ENCODE assay signal across 9 cellular contexts in genomic region chr10:102122450-102122849, GRCh38. TPM values are rescaled to one million over a fixed set of nuclear protein-coding genes. Genes with fewer than 3 reads are reported as not detected.
A peak's percentile ranks its signal among the peaks of the same experiment; 100 is the strongest.
DNase-seq lines count a peak whose midpoint lies in the region; ATAC-seq and TF ChIP-seq lines count a peak whose summit lies in the region.
"Had no signal": no experiment of that assay in that cellular context is flagged by ENCODE, and none has a peak within 500 bp of the region (broad histone marks: within the 10 kb centered on the region; RNA-seq: fewer than 3 reads in every experiment).

No MANE protein-coding gene starts in this region.

- H3K4me3 Mint-ChIP-seq in GM23338 (peak overlapping the region; percentile 93), mesothelial cell of epicardium (no peak overlapping the region)

- no peaks in the 10 kb centered on the region for H3K36me3 ChIP-seq in GM23338 (ENCODE audit: insufficient read depth)
- H3K36me3 ChIP-seq in ascending aorta: no peaks in the 10 kb centered on the region
- no peaks in the 10 kb centered on the region for H3K36me3 ChIP-seq in tibial artery

- intact Hi-C loops in ascending aorta (cut with DNase I): loop anchor here (5.0 to 10.0 kb wide), 3 partner anchors 305 to 1938 kb away; partner anchors contain the start of genes BLOC1S2, ERLIN1 and OGA
- intact Hi-C loops in tibial artery (cut with DNase I; ENCODE audit: low total_unique reads): no loop called here

- no peaks in the 10 kb centered on the region for H3K9me3 Mint-ChIP-seq in GM23338
- H3K9me3 Mint-ChIP-seq in mesothelial cell of epicardium: no peaks in the 10 kb centered on the region

- 0 out of 3 replicates have a peak, but pooled peaks cover 3% of the 10 kb centered on the region for H3K36me3 Mint-ChIP-seq in GM23338 (ENCODE audit: low read depth)
- H3K36me3 Mint-ChIP-seq in mesothelial cell of epicardium: no peaks in the 10 kb centered on the region

- H2AFZ ChIP-seq in GM23338: no peak overlapping the region

- H3K4me2 ChIP-seq in GM23338: peak overlapping the region; percentile 80

- H3K27ac Mint-ChIP-seq in GM23338 (peak overlapping the region; percentile 99), mesothelial cell of epicardium (peak overlapping the region; percentile 78)

- peaks cover 9% of the 10 kb centered on the region; the same call in 1 of the 2 replicates for H3F3A ChIP-seq in GM23338 (replicated peaks; ENCODE audit: low read depth)

- H3K4me1 ChIP-seq in GM23338 (ENCODE audit: insufficient read depth) (peaks cover 32% of the 10 kb centered on the region), ascending aorta (peaks cover 15 to 18% of the 10 kb centered on the region in 2 donors), tibial artery (peaks cover 0 to 34% (median 27%) of the 10 kb centered on the region in 4 donors)

- no peaks in the 10 kb centered on the region for H3K9me3 ChIP-seq in ascending aorta
- no peaks in the 10 kb centered on the region for H3K9me3 ChIP-seq in tibial artery

- no peaks in the 10 kb centered on the region for H3K9me2 ChIP-seq in GM23338 (ENCODE audit: insufficient read depth)

- TF ChIP-seq CTCF in GM23338 (conservative IDR thresholded peaks at IDR 0.05; ENCODE audit: low read depth in 2 of 2): no peak
- TF ChIP-seq CTCF in ascending aorta (IDR thresholded peaks at IDR 0.05): no peak
- no peak for TF ChIP-seq CTCF in mesothelial cell of epicardium (IDR thresholded peaks at IDR 0.05; ENCODE audit: unreplicated experiment)
- no peak for TF ChIP-seq CTCF in tibial artery (IDR thresholded peaks at IDR 0.05)
- no peak for TF ChIP-seq CTCF in GM13976 (IDR thresholded peaks at IDR 0.05; ENCODE audit: borderline replicate concordance, control extremely low read depth, extremely low read depth, insufficient read depth, missing control alignments)

- H3K4me3 ChIP-seq in GM23338 (peak overlapping the region; percentile 95), ascending aorta (no peak overlapping the region), tibial artery (no peak overlapping the region)

- peaks cover 24% of the 10 kb centered on the region for H3K79me2 ChIP-seq in GM23338 (replicated peaks; ENCODE audit: insufficient read depth)

- H3K27ac ChIP-seq in GM23338 (ENCODE audit: low read depth): peak overlapping the region; percentile 100
- H3K27ac ChIP-seq in ascending aorta: peak overlapping the region; percentile 98 to 100
- H3K27ac ChIP-seq in tibial artery: peak overlapping the region; percentile 96 to 99

- in situ Hi-C loops in GM13976 (cut with MboI; ENCODE audit: low sequenced_read_pairs, unreplicated experiment): no loop called here

- H3K27me3 Mint-ChIP-seq in GM23338 (ENCODE audit: insufficient read depth, low read depth, poor library complexity): peaks cover 20% of the 10 kb centered on the region
- H3K27me3 Mint-ChIP-seq in mesothelial cell of epicardium (ENCODE audit: low read depth): no peaks in the 10 kb centered on the region

- ATAC-seq in GM23338 (no peak), GM21526 (IDR thresholded peaks at IDR 0.05; ENCODE audit: low FRiP score, unreplicated experiment) (no peak)

- no peaks in the 10 kb centered on the region for H4K20me1 ChIP-seq in GM23338 (replicated peaks; ENCODE audit: insufficient read depth)

- H3K4me1 Mint-ChIP-seq in GM23338 (peaks cover 39% of the 10 kb centered on the region), mesothelial cell of epicardium (peaks cover 39% of the 10 kb centered on the region)

- DNase-seq in GM23338 (ENCODE audit: low spot score) (no peak), ascending aorta (ENCODE audit: low spot score in 2 of 2) (no peak), mesothelial cell of epicardium (ENCODE audit: low spot score in 2 of 2, unreplicated experiment in 2 of 2) (no peak), tibial artery (no peak), GM13976 (ENCODE audit: low spot score) (no peak), SW 1271 (lab: John Stamatoyannopoulos, UW) (no peak)
- DNase-seq: NCI-H1092; stimulated activated CD4-positive, alpha-beta T cell treated with anti-CD3 and anti-CD28 coated beads, Interleukin-1b, Interleukin-23, amount 100 ng/mL, for 48 hours had no signal

- H3K27me3 ChIP-seq in GM23338 (ENCODE audit: insufficient read depth): no peaks in the 10 kb centered on the region
- no peaks in the 10 kb centered on the region for H3K27me3 ChIP-seq in ascending aorta
- no peaks in the 10 kb centered on the region for H3K27me3 ChIP-seq in tibial artery

TF ChIP-seq in GM23338, 12 proteins besides CTCF, POLR2A, EP300 and RAD21 (continues in another document):
- TF ChIP-seq ZNF331 (CRISPR knock-in tag; IDR thresholded peaks at IDR 0.05; ENCODE audit: low read depth): no peak
- no peak for TF ChIP-seq ETS1 (IDR thresholded peaks at IDR 0.05)
- no peak for TF ChIP-seq JUNB (IDR thresholded peaks at IDR 0.05; ENCODE audit: unreplicated experiment)
- no peak for TF ChIP-seq NANOG (IDR thresholded peaks at IDR 0.05; ENCODE audit: borderline replicate concordance)

RNA-seq across cellular contexts. Expression of gene LDB1, which starts 2.3 kb away (rescaled TPM):
- total RNA-seq in GM23338 (2014; rRNA removed; shearing (Covaris generic)): 52.9 and 69.3 TPM in 2 replicates
- polyA plus RNA-seq in GM23338 (2016; fragmentation: Nextera tagmentation; extraction: Ambion mirVana): 16.3 and 19.4 TPM in 2 replicates
- total RNA-seq in ascending aorta: 29.8 TPM
- total RNA-seq in mesothelial cell of epicardium: 178 to 185 TPM (median 183 TPM) in 3 replicates

RNA-seq across cellular contexts. Expression of gene PPRC1, which starts 10.4 kb away (rescaled TPM):
- 67.5 and 70.1 TPM in 2 replicates for total RNA-seq in GM23338 (2014; rRNA removed; shearing (Covaris generic))
- polyA plus RNA-seq in GM23338 (2016; fragmentation: Nextera tagmentation; extraction: Ambion mirVana): 41.1 and 43.2 TPM in 2 replicates
- total RNA-seq in ascending aorta: 30.7 TPM
- 62.6 to 65.0 TPM (median 64.9 TPM) in 3 replicates for total RNA-seq in mesothelial cell of epicardium

RNA-seq across cellular contexts. Expression of gene NOLC1, which starts 29.7 kb away (rescaled TPM):
- total RNA-seq in GM23338 (2014; rRNA removed; shearing (Covaris generic)): 145 and 178 TPM in 2 replicates
- 118 and 126 TPM in 2 replicates for polyA plus RNA-seq in GM23338 (2016; fragmentation: Nextera tagmentation; extraction: Ambion mirVana)
- total RNA-seq in ascending aorta (33.3 TPM), mesothelial cell of epicardium (65.5 to 75.2 TPM (median 69.9 TPM) in 3 replicates)

RNA-seq across cellular contexts. Expression of gene HPS6, which starts 57.3 kb away (rescaled TPM):
- 20.3 and 28.7 TPM in 2 replicates for total RNA-seq in GM23338 (2014; rRNA removed; shearing (Covaris generic))
- 4.2 and 4.3 TPM in 2 replicates for polyA plus RNA-seq in GM23338 (2016; fragmentation: Nextera tagmentation; extraction: Ambion mirVana)
- total RNA-seq in ascending aorta: 39.9 TPM
- total RNA-seq in mesothelial cell of epicardium: 14.2 to 15.2 TPM (median 14.5 TPM) in 3 replicates
